In genomic region chr4:113457886-113458285, GRCh38 we compare ENCODE assay signal across 11 cellular contexts.
"Had no signal": no experiment of that assay in that cellular context is flagged by ENCODE, and none has a peak within 500 bp of the region (broad histone marks: within the 10 kb centered on the region; RNA-seq: fewer than 3 reads in every experiment).

No MANE protein-coding gene starts in this region.

- DNase-seq: activated CD4-positive, alpha-beta T cell treated with anti-CD3 and anti-CD28 coated beads, Interleukin-2, amount 10 ng/mL, durations not matched to agents 7 days and 5 days; activated gamma-delta T cell treated with Interleukin-2 at 50 U/mL for 16 hours; activated naive CD8-positive, alpha-beta T cell treated with anti-CD3 and anti-CD28 coated beads, Interleukin-2, amount 50 U/mL, for 24 hours; caudate nucleus; colonic mucosa; midbrain; T-helper 2 cell had no signal

- H3K27ac ChIP-seq: colonic mucosa, neural progenitor cell had no signal

- H3K4me1 ChIP-seq: colonic mucosa had no signal

- H3K9me3 ChIP-seq: colonic mucosa had no signal

- H3K27me3 ChIP-seq: colonic mucosa, neural progenitor cell had no signal

- H3K36me3 ChIP-seq: colonic mucosa, neural progenitor cell had no signal

- H3K4me3 ChIP-seq: colonic mucosa, lung, neural progenitor cell had no signal

- ATAC-seq: activated naive CD8-positive, alpha-beta T cell treated with anti-CD3 and anti-CD28 coated beads, Interleukin-2, amount 50 U/mL, for 24 hours; stimulated activated memory B cell treated with anti-CD40 and anti-IgM and Interleukin-4, amounts not matched to agents 10 μg/mL and 1 μg/mL and 100 μg/mL, for 72 hours; WTC11 had no signal
